ENCODE assay signal across 23 cellular contexts in genomic region chr3:145355175-145355574, GRCh38.
DNase-seq lines count a peak whose midpoint lies in the region; ATAC-seq, FAIRE-seq and TF ChIP-seq lines count a peak whose summit lies in the region.
"Had no signal": no experiment of that assay in that cellular context is flagged by ENCODE, and none has a peak within 500 bp of the region (broad histone marks: within the 10 kb centered on the region; RNA-seq: fewer than 3 reads in every experiment).

No MANE protein-coding gene starts in this region.

- H3K4me1 Mint-ChIP-seq in neural crest cell, result no peaks in the 10 kb centered on the region
- H3K4me1 Mint-ChIP-seq: CD14-positive monocyte; CD4-positive, alpha-beta memory T cell; GM23338 had no signal

- no peak overlapping the region for H3K18ac ChIP-seq in H1 (ENCODE audit: extremely low read depth, low read length)

- H3K4me3 ChIP-seq in H1 (ENCODE audit: extremely low read depth in 1 of 4, insufficient read depth in 2 of 4, low read depth in 3 of 4, low read length in 4 of 4), result no peak overlapping the region
- H3K4me3 ChIP-seq in hepatocyte, result no peak overlapping the region
- H3K4me3 ChIP-seq: A549, BLaER1, GM23338 had no signal

- no peaks in the 10 kb centered on the region for H3K79me2 ChIP-seq in H1 (ENCODE audit: control insufficient read depth in 1 of 2, insufficient read depth in 2 of 2, low read length in 2 of 2)
- H3K79me2 ChIP-seq in hepatocyte, result no peaks in the 10 kb centered on the region

- no peak; a peak in 1 of 4 replicates for TF ChIP-seq RAD21 in H1 (IDR thresholded peaks at IDR 0.05 in 1 of 2, conservative IDR thresholded peaks at IDR 0.05 in 1 of 2; ENCODE audit: low read depth in 2 of 2, low read length in 2 of 2)

- H2BK15ac ChIP-seq in H1 (ENCODE audit: low read length), result no peak overlapping the region

- no peak overlapping the region for H4K8ac ChIP-seq in H1 (ENCODE audit: extremely low read depth, insufficient read depth, low read length)

- H3K56ac ChIP-seq in H1 (replicated peaks; ENCODE audit: insufficient read length, low read depth, low read length), result no peak overlapping the region

- peak overlapping the region; percentile 31 for H3K27ac Mint-ChIP-seq in neural crest cell (ENCODE audit: unreplicated experiment)
- H3K27ac Mint-ChIP-seq: CD14-positive monocyte; CD4-positive, alpha-beta memory T cell; GM23338; HFFc6 had no signal

- H4K91ac ChIP-seq in H1 (replicated peaks; ENCODE audit: insufficient read length, low read length), result no peak overlapping the region

- no peak for ATAC-seq in HG02588 (IDR thresholded peaks at IDR 0.05; ENCODE audit: unreplicated experiment)
- ATAC-seq: A549, GM23338, HCT116, HepG2 had no signal

- H3K36me3 ChIP-seq in H1 (ENCODE audit: control insufficient read depth in 2 of 4, insufficient read depth in 4 of 4, low read length in 3 of 4) (no peaks in the 10 kb centered on the region), hepatocyte (replicated peaks; ENCODE audit: insufficient read depth, low read depth) (no peaks in the 10 kb centered on the region)
- H3K36me3 ChIP-seq: BLaER1 had no signal

- no peak overlapping the region for H3K4me3 Mint-ChIP-seq in neural crest cell
- H3K4me3 Mint-ChIP-seq: CD14-positive monocyte; CD4-positive, alpha-beta memory T cell; GM23338; HFFc6 had no signal

- H2BK12ac ChIP-seq in H1 (ENCODE audit: low read depth, low read length), result no peak overlapping the region

- H3K23ac ChIP-seq in H1 (ENCODE audit: insufficient read length), result no peak overlapping the region

- H3K4ac ChIP-seq in H1 (replicated peaks; ENCODE audit: insufficient read length, low read depth, low read length), result no peak overlapping the region

- H3K9me3 ChIP-seq in H1 (ENCODE audit: insufficient read depth in 2 of 2, low read depth in 1 of 2, low read length in 1 of 2) (no peaks in the 10 kb centered on the region), hepatocyte (ENCODE audit: low read depth) (no peaks in the 10 kb centered on the region)

- H3K27ac ChIP-seq in H1 (ENCODE audit: low read depth, low read length), result no peak overlapping the region
- no peak overlapping the region for H3K27ac ChIP-seq in hepatocyte
- H3K27ac ChIP-seq: 22Rv1, A549, BLaER1 had no signal

- H3K14ac ChIP-seq in H1 (ENCODE audit: insufficient read length), result no peak overlapping the region

- no peak for TF ChIP-seq CTCF in H1 (IDR thresholded peaks at IDR 0.05; ENCODE audit: control extremely low read depth in 1 of 3, insufficient read depth in 1 of 3, low read depth in 1 of 3, low read length in 3 of 3)
- no peak for TF ChIP-seq CTCF in neural crest cell (conservative IDR thresholded peaks at IDR 0.05)
- TF ChIP-seq CTCF in hepatocyte (IDR thresholded peaks at IDR 0.05; ENCODE audit: poor library complexity), result no peak

- peak overlapping the region; percentile 67; the same call in 1 of the 2 replicates for H2BK20ac ChIP-seq in H1 (ENCODE audit: low read length)

- no peaks in the 10 kb centered on the region for H3K79me1 ChIP-seq in H1 (ENCODE audit: low read depth, low read length)

- H4K5ac ChIP-seq in H1 (ENCODE audit: insufficient read length, low read depth, low read length), result no peak overlapping the region

- CTCF ChIA-PET in H1 (lab: Charles Lee; ENCODE audit: partially characterized antibody), result interaction anchor here (0.7 to 1.2 kb wide), 3 partner anchors 12 to 21 kb away, joined by 3 to 4 read pairs (median 4); no protein-coding TSS in a partner anchor

- H3K27me3 Mint-ChIP-seq in neural crest cell (ENCODE audit: low read depth), result no peaks in the 10 kb centered on the region
- H3K27me3 Mint-ChIP-seq: CD4-positive, alpha-beta memory T cell had no signal

- H3K9me3 Mint-ChIP-seq in neural crest cell, result peaks cover 21% of the 10 kb centered on the region

- TF ChIP-seq EP300 in H1 (IDR thresholded peaks at IDR 0.05; ENCODE audit: borderline replicate concordance in 1 of 2, low read depth in 2 of 2, low read length in 2 of 2), result no peak

- no peaks in the 10 kb centered on the region for H4K20me1 ChIP-seq in H1 (replicated peaks in 1 of 2; ENCODE audit: control insufficient read depth in 1 of 2, insufficient read depth in 2 of 2, low read length in 2 of 2)
- H4K20me1 ChIP-seq in hepatocyte (ENCODE audit: insufficient read depth, poor library complexity, severe bottlenecking), result no peaks in the 10 kb centered on the region
- H4K20me1 ChIP-seq: BLaER1 had no signal

- H3K9ac ChIP-seq in H1 (replicated peaks in 1 of 4; ENCODE audit: extremely low read depth in 1 of 4, low read depth in 3 of 4, low read length in 3 of 4), result no peak overlapping the region
- H3K9ac ChIP-seq: BLaER1 had no signal

- H2BK120ac ChIP-seq in H1 (replicated peaks; ENCODE audit: low read depth, low read length), result no peak overlapping the region

- peaks cover 5% of the 10 kb centered on the region for H3K36me3 Mint-ChIP-seq in neural crest cell (ENCODE audit: low read depth)
- H3K36me3 Mint-ChIP-seq: CD14-positive monocyte; CD4-positive, alpha-beta memory T cell had no signal

- no peak overlapping the region for H3K4me2 ChIP-seq in H1 (ENCODE audit: insufficient read depth in 1 of 2, low read depth in 2 of 2, low read length in 2 of 2)
- H3K4me2 ChIP-seq in hepatocyte, result no peak overlapping the region
- H3K4me2 ChIP-seq: A549, BLaER1, GM23338 had no signal

- H2AFZ ChIP-seq in H1 (ENCODE audit: low read length) (0 out of 2 replicates have a peak overlapping the region, but pooled peaks have one; percentile 40), hepatocyte (no peak overlapping the region)
- H2AFZ ChIP-seq: GM23338 had no signal

- H2AK5ac ChIP-seq in H1 (ENCODE audit: low read depth, low read length), result no peak overlapping the region

- no peaks in the 10 kb centered on the region for H3K23me2 ChIP-seq in H1 (ENCODE audit: low read depth, low read length)

- POLR2A ChIA-PET in H1 (lab: Charles Lee; ENCODE audit: partially characterized antibody), result no interaction called here

- H3K4me1 ChIP-seq in H1 (replicated peaks in 1 of 4; ENCODE audit: control insufficient read depth in 3 of 4, insufficient read depth in 4 of 4, low read length in 3 of 4) (peaks cover 0 to 3% (median 0%) of the 10 kb centered on the region in 4 experiments; a peak in 1 of 7 replicates), hepatocyte (ENCODE audit: insufficient read depth) (no peaks in the 10 kb centered on the region)
- H3K4me1 ChIP-seq: A549, BLaER1 had no signal

- no peak for TF ChIP-seq POLR2A in H1 (IDR thresholded peaks at IDR 0.05; ENCODE audit: control extremely low read depth in 1 of 2, low read depth in 2 of 2, low read length in 2 of 2)

- FAIRE-seq in H1 (lab: Jason Lieb, UNC), result no peak
- FAIRE-seq: A549, GM12892, GM18507, HepG2 had no signal

- no peaks in the 10 kb centered on the region for H3K27me3 ChIP-seq in H1 (replicated peaks in 1 of 4; ENCODE audit: control insufficient read depth in 3 of 4, extremely low read depth in 1 of 4, insufficient read depth in 3 of 4, low read length in 3 of 4)
- no peaks in the 10 kb centered on the region for H3K27me3 ChIP-seq in hepatocyte
- H3K27me3 ChIP-seq: BLaER1 had no signal

- 90% methylated on average over 4 of the region's 4 CpGs; no CpG with 5 or more reads in 1 of the 2 experiments for WGBS in H1 (ENCODE audit: extremely low coverage in 1 of 2, insufficient coverage in 1 of 2, insufficient read length in 1 of 2, insufficient replicate concordance in 2 of 2, low coverage in 1 of 2, low lambda C conversion rate in 2 of 2, missing lambda C conversion rate in 1 of 2), 2 experiments
- 77% methylated on average over 4 of the region's 4 CpGs for WGBS in hepatocyte (ENCODE audit: low lambda C conversion rate, missing lambda C conversion rate)

- DNase-seq in NCI-H82 (lab: John Stamatoyannopoulos, UW) (peak; percentile 15), NCI-H82 treated with DMSO at 0.1 percent for 48 hours (lab: John Stamatoyannopoulos, UW; ENCODE audit: unreplicated experiment) (no peak), H1 (ENCODE audit: low read depth in 1 of 2, low spot score in 2 of 2) (no peak), neural crest cell (ENCODE audit: low read depth, low spot score) (no peak), germinal center (ENCODE audit: low spot score) (no peak), hepatocyte (ENCODE audit: low spot score) (no peak), NCI-H446 (lab: John Stamatoyannopoulos, UW) (no peak)
- DNase-seq: CD4-positive, alpha-beta memory T cell; DMS153; DMS79; GDM1; H7; HFFc6 had no signal

- no peaks in the 10 kb centered on the region for H3K9me2 ChIP-seq in hepatocyte (replicated peaks; ENCODE audit: insufficient read depth)

- H2BK5ac ChIP-seq in H1 (ENCODE audit: low read depth, low read length), result peak overlapping the region; percentile 61; the same call in 1 of the 2 replicates

TF ChIP-seq in H1, 55 proteins besides CTCF, POLR2A, EP300 and RAD21:
- no peak for TF ChIP-seq CHD2 (IDR thresholded peaks at IDR 0.05; ENCODE audit: low read length)
- TF ChIP-seq YY1 (IDR thresholded peaks at IDR 0.05; ENCODE audit: low read depth, low read length), result no peak
- TF ChIP-seq RFX5 (IDR thresholded peaks at IDR 0.05; ENCODE audit: borderline replicate concordance, low read depth, low read length), result no peak
- no peak for TF ChIP-seq JUN (IDR thresholded peaks at IDR 0.05; ENCODE audit: low read depth, low read length)
- TF ChIP-seq TEAD4 (IDR thresholded peaks at IDR 0.05; ENCODE audit: low read depth, low read length), result peak; percentile 86
- TF ChIP-seq TCF12 (IDR thresholded peaks at IDR 0.05; ENCODE audit: low read depth, low read length), result no peak
- no peak for TF ChIP-seq HDAC6 (IDR thresholded peaks at IDR 0.05; ENCODE audit: low read depth, low read length)
- no peak for TF ChIP-seq BRCA1 (IDR thresholded peaks at IDR 0.05; ENCODE audit: low read depth, low read length)
